20 cellular contexts compared by ENCODE assay signal in the genomic region with DNA sequence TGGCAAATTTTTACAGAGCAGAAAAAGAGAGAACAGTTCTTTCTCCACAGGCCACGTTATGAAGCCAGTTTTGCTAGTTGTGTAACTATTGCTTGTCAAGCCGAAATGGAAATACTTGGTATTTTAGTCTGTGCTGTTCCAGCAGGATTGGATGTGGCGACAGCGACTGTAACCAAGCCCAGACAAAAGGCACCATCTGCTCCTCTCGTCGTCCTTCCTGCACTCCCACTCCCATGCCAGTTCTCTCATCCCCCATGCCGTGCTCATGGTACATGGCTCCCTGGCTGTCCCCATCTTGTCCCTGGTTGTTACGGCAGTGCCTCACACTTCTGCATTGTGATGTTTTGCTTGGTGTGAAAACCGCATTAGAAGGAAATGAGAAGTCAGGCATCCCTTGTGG.
A peak's percentile ranks its signal among the peaks of the same experiment; 100 is the strongest.
DNase-seq lines count a peak whose midpoint lies in the region; ATAC-seq, FAIRE-seq and TF ChIP-seq lines count a peak whose summit lies in the region.
"Had no signal": no experiment of that assay in that cellular context is flagged by ENCODE, and none has a peak within 500 bp of the region (broad histone marks: within the 10 kb centered on the region; RNA-seq: fewer than 3 reads in every experiment).

No MANE protein-coding gene starts in this region.

- H3K36me3 ChIP-seq in IMR-90 (ENCODE audit: control insufficient read depth, insufficient read depth, low read length) = no peaks in the 10 kb centered on the region
- no peaks in the 10 kb centered on the region for H3K36me3 ChIP-seq in H1 (ENCODE audit: control insufficient read depth in 2 of 4, insufficient read depth in 4 of 4, low read length in 3 of 4)
- H3K36me3 ChIP-seq: SJCRH30 had no signal

- DNase-seq in IMR-90 (no peak), NCI-H446 treated with DMSO at 0.1 percent for 48 hours (lab: John Stamatoyannopoulos, UW) (peak; percentile 24), H1 (ENCODE audit: low read depth in 1 of 2, low spot score in 2 of 2) (no peak), occipital lobe (lab: John Stamatoyannopoulos, UW) (peak; percentile 40), COR-L47 (lab: John Stamatoyannopoulos, UW) (no peak), pons (ENCODE audit: low spot score) (no peak), NCI-H187 treated with DMSO at 0.1 percent for 48 hours (lab: John Stamatoyannopoulos, UW) (no peak)
- DNase-seq in activated CD4-positive, alpha-beta T cell treated with anti-CD3 and anti-CD28 coated beads for 48 hours = no peak
- DNase-seq: CD4-positive, CD25-positive, alpha-beta regulatory T cell; MV-4-11; NCI-H1105 treated with DMSO at 0.1 percent for 48 hours; NCI-H187; NCI-H2107; NCI-H2227 treated with DMSO at 0.1 percent for 48 hours; NCI-H82; SJCRH30 had no signal

- H4K8ac ChIP-seq in IMR-90 (ENCODE audit: low read depth in 2 of 2, low read length in 2 of 2) (no peak overlapping the region), H1 (ENCODE audit: extremely low read depth, insufficient read depth, low read length) (no peak overlapping the region)

- TF ChIP-seq CTCF in IMR-90 (conservative IDR thresholded peaks at IDR 0.05; ENCODE audit: low read depth, low read length) (no peak), H1 (IDR thresholded peaks at IDR 0.05; ENCODE audit: control extremely low read depth in 1 of 3, insufficient read depth in 1 of 3, low read depth in 1 of 3, low read length in 3 of 3) (no peak)

- H3K14ac ChIP-seq in IMR-90 (replicated peaks; ENCODE audit: low read depth, low read length) = no peak overlapping the region
- no peak overlapping the region for H3K14ac ChIP-seq in H1 (ENCODE audit: insufficient read length)

- no peak overlapping the region for H4K91ac ChIP-seq in IMR-90 (ENCODE audit: insufficient read depth, low read depth, low read length)
- H4K91ac ChIP-seq in H1 (replicated peaks; ENCODE audit: insufficient read length, low read length) = no peak overlapping the region

- H2AFZ ChIP-seq in IMR-90 (replicated peaks; ENCODE audit: low read length, poor library complexity) (peak overlapping the region; percentile 72), H1 (ENCODE audit: low read length) (no peak overlapping the region)

- H4K20me1 ChIP-seq in IMR-90 (ENCODE audit: insufficient read depth, low read length) (no peaks in the 10 kb centered on the region), H1 (replicated peaks in 1 of 2; ENCODE audit: control insufficient read depth in 1 of 2, insufficient read depth in 2 of 2, low read length in 2 of 2) (no peaks in the 10 kb centered on the region)

- no peak for TF ChIP-seq POLR2A in IMR-90 (IDR thresholded peaks at IDR 0.05; ENCODE audit: low read depth, low read length)
- no peak for TF ChIP-seq POLR2A in H1 (IDR thresholded peaks at IDR 0.05; ENCODE audit: control extremely low read depth in 1 of 2, low read depth in 2 of 2, low read length in 2 of 2)

- no peaks in the 10 kb centered on the region for H3K9me3 ChIP-seq in IMR-90 (ENCODE audit: control insufficient read depth, insufficient read depth, low read length)
- H3K9me3 ChIP-seq in H1 (ENCODE audit: insufficient read depth in 2 of 2, low read depth in 1 of 2, low read length in 1 of 2) = no peaks in the 10 kb centered on the region
- H3K9me3 ChIP-seq: A549, SJCRH30 had no signal

- TF ChIP-seq EP300 in H1 (IDR thresholded peaks at IDR 0.05; ENCODE audit: borderline replicate concordance in 1 of 2, low read depth in 2 of 2, low read length in 2 of 2) = no peak

- no peak for ATAC-seq in IMR-90 (ENCODE audit: low read depth)
- ATAC-seq: A549 had no signal

- no peak overlapping the region for H2AK9ac ChIP-seq in IMR-90 (replicated peaks; ENCODE audit: low read depth, low read length, poor library complexity)

- H3K79me2 ChIP-seq in H1 (ENCODE audit: control insufficient read depth in 1 of 2, insufficient read depth in 2 of 2, low read length in 2 of 2) = no peaks in the 10 kb centered on the region

- no peak overlapping the region for H2BK12ac ChIP-seq in H1 (ENCODE audit: low read depth, low read length)

- H2AK5ac ChIP-seq in IMR-90 (ENCODE audit: low read depth, low read length) (no peak overlapping the region), H1 (ENCODE audit: low read depth, low read length) (no peak overlapping the region)

- H3K4me2 ChIP-seq in IMR-90 (ENCODE audit: low read depth, low read length) (no peak overlapping the region), H1 (ENCODE audit: insufficient read depth in 1 of 2, low read depth in 2 of 2, low read length in 2 of 2) (no peak overlapping the region)
- H3K4me2 ChIP-seq: A549 had no signal

- H2BK20ac ChIP-seq in IMR-90 (ENCODE audit: low read depth, low read length) (no peak overlapping the region), H1 (ENCODE audit: low read length) (no peak overlapping the region)

- FAIRE-seq in H1 (lab: Jason Lieb, UNC) = no peak
- FAIRE-seq: A549, G401.6, GM19239, RCC 7860 had no signal

- dilution Hi-C loops in IMR-90 (cut with HindIII; ENCODE audit: low sequenced_read_pairs, unreplicated experiment) = no loop called here

- H3K9ac ChIP-seq in IMR-90 (ENCODE audit: low read depth, low read length) (no peak overlapping the region), H1 (replicated peaks in 1 of 4; ENCODE audit: extremely low read depth in 1 of 4, low read depth in 3 of 4, low read length in 3 of 4) (no peak overlapping the region)

- no peaks in the 10 kb centered on the region for H3K23me2 ChIP-seq in H1 (ENCODE audit: low read depth, low read length)

- H3K4ac ChIP-seq in IMR-90 (ENCODE audit: low read depth, low read length) (no peak overlapping the region), H1 (replicated peaks; ENCODE audit: insufficient read length, low read depth, low read length) (no peak overlapping the region)

- H2BK15ac ChIP-seq in IMR-90 (ENCODE audit: low read depth, low read length) (no peak overlapping the region), H1 (ENCODE audit: low read length) (0 out of 2 replicates have a peak overlapping the region, but pooled peaks have one; percentile 0)

- intact Hi-C loops in IMR-90 (cut with micrococcal nuclease) = no loop called here

- CTCF ChIA-PET in IMR-90 (lab: Yijun Ruan, JAX) (no interaction called here), H1 (lab: Charles Lee; ENCODE audit: partially characterized antibody) (interaction anchor here (0.5 to 1.3 kb wide), 2 partner anchors 33 to 294 kb away, joined by 3 to 4 read pairs; no protein-coding TSS in a partner anchor)

- WGBS in IMR-90 (ENCODE audit: extremely low coverage in 2 of 2, insufficient read length in 1 of 2), 2 experiments = 68% methylated on average over 5 of the region's 9 CpGs; no CpG with 5 or more reads in 1 of the 2 experiments
- WGBS in H1 (ENCODE audit: extremely low coverage in 1 of 2, insufficient coverage in 1 of 2, insufficient read length in 1 of 2, insufficient replicate concordance in 2 of 2, low coverage in 1 of 2, low lambda C conversion rate in 2 of 2, missing lambda C conversion rate in 1 of 2), 2 experiments = 91% methylated on average over 9 of the region's 9 CpGs; no CpG with 5 or more reads in 1 of the 2 experiments

- no TSS peak for BruUV-seq in IMR-90 (replicated peaks; lab: Mats Ljungman, UMichigan)

- H3K27me3 ChIP-seq in IMR-90 (ENCODE audit: control insufficient read depth, insufficient read depth, low read length) (peaks cover 6% of the 10 kb centered on the region), H1 (replicated peaks in 1 of 4; ENCODE audit: control insufficient read depth in 3 of 4, extremely low read depth in 1 of 4, insufficient read depth in 3 of 4, low read length in 3 of 4) (no peaks in the 10 kb centered on the region)
- H3K27me3 ChIP-seq: SJCRH30 had no signal

- no peak overlapping the region for H3K56ac ChIP-seq in IMR-90 (ENCODE audit: extremely low read depth, insufficient read depth, low read length)
- H3K56ac ChIP-seq in H1 (replicated peaks; ENCODE audit: insufficient read length, low read depth, low read length) = no peak overlapping the region

- no peak for TF ChIP-seq RAD21 in IMR-90 (IDR thresholded peaks at IDR 0.05; ENCODE audit: low read length)
- no peak for TF ChIP-seq RAD21 in H1 (IDR thresholded peaks at IDR 0.05 in 1 of 2, conservative IDR thresholded peaks at IDR 0.05 in 1 of 2; ENCODE audit: low read depth in 2 of 2, low read length in 2 of 2)

- no peaks in the 10 kb centered on the region for H3K4me1 ChIP-seq in IMR-90 (ENCODE audit: control insufficient read depth, insufficient read depth, low read length)
- peaks cover 0 to 5% (median 0%) of the 10 kb centered on the region in 4 experiments; a peak in 1 of 7 replicates for H3K4me1 ChIP-seq in H1 (replicated peaks in 1 of 4; ENCODE audit: control insufficient read depth in 3 of 4, insufficient read depth in 4 of 4, low read length in 3 of 4)
- H3K4me1 ChIP-seq: A549 had no signal

- H2BK120ac ChIP-seq in IMR-90 (ENCODE audit: low read depth, low read length) (no peak overlapping the region), H1 (replicated peaks; ENCODE audit: low read depth, low read length) (no peak overlapping the region)

- H3K9me1 ChIP-seq in IMR-90 (ENCODE audit: insufficient read depth, low read length) = no peaks in the 10 kb centered on the region

- POLR2A ChIA-PET in IMR-90 (lab: Charles Lee; ENCODE audit: unreplicated experiment) (interaction anchor here (0.6 kb wide), 1 partner anchor 89 kb away, joined by 3 read pairs; no protein-coding TSS in a partner anchor), H1 (lab: Charles Lee; ENCODE audit: partially characterized antibody) (no interaction called here)

- H3K23ac ChIP-seq in IMR-90 (ENCODE audit: low read depth, low read length) (no peak overlapping the region), H1 (ENCODE audit: insufficient read length) (no peak overlapping the region)

- no peak overlapping the region for H3K27ac ChIP-seq in IMR-90 (ENCODE audit: insufficient read depth, low read length)
- H3K27ac ChIP-seq in H1 (ENCODE audit: low read depth, low read length) = no peak overlapping the region
- H3K27ac ChIP-seq: A549, SJCRH30 had no signal

- H3K79me1 ChIP-seq in IMR-90 (ENCODE audit: low read depth in 1 of 2, low read length in 2 of 2) = no peaks in the 10 kb centered on the region
- no peaks in the 10 kb centered on the region for H3K79me1 ChIP-seq in H1 (ENCODE audit: low read depth, low read length)

- H4K5ac ChIP-seq in IMR-90 (ENCODE audit: low read depth, low read length) (no peak overlapping the region), H1 (ENCODE audit: insufficient read length, low read depth, low read length) (no peak overlapping the region)

- H3K18ac ChIP-seq in IMR-90 (ENCODE audit: low read depth, low read length) = no peak overlapping the region
- H3K18ac ChIP-seq in H1 (ENCODE audit: extremely low read depth, low read length) = no peak overlapping the region

- in situ Hi-C loops in IMR-90 (cut with MboI; ENCODE audit: low sequenced_read_pairs) = no loop called here

- H2BK5ac ChIP-seq in IMR-90 (ENCODE audit: low read depth, low read length, poor library complexity, severe bottlenecking) = no peak overlapping the region
- no peak overlapping the region for H2BK5ac ChIP-seq in H1 (ENCODE audit: low read depth, low read length)

- no peak overlapping the region for H3K4me3 ChIP-seq in IMR-90 (ENCODE audit: insufficient read depth, low read depth, low read length)
- no peak overlapping the region for H3K4me3 ChIP-seq in H1 (ENCODE audit: extremely low read depth in 1 of 4, insufficient read depth in 2 of 4, low read depth in 3 of 4, low read length in 4 of 4)
- H3K4me3 ChIP-seq: A549, SJCRH30 had no signal

TF ChIP-seq in IMR-90, 13 proteins besides CTCF, POLR2A, EP300 and RAD21 (continues in another document):
- TF ChIP-seq FOS (IDR thresholded peaks at IDR 0.05; ENCODE audit: low read depth, low read length) = no peak

Comparison
In these comparisons a context has a peak if more than half of its experiments do, and no peak if none do; other contexts are left out.
1. DNase-seq: peak in NCI-H446 treated with DMSO at 0.1 percent for 48 hours (single experiment) and occipital lobe (single experiment); none in IMR-90 (single experiment), H1 (0 of 2), COR-L47 (single experiment), activated CD4-positive, alpha-beta T cell treated with anti-CD3 and anti-CD28 coated beads for 48 hours (single experiment), pons (single experiment) and NCI-H187 treated with DMSO at 0.1 percent for 48 hours (single experiment).